ENCODE assay signal across 8 cellular contexts in genomic region chr15:84714816-84715215, GRCh38. TPM values are rescaled to one million over a fixed set of nuclear protein-coding genes. Genes with fewer than 3 reads are reported as not detected.
DNase-seq lines count a peak whose midpoint lies in the region; ATAC-seq, FAIRE-seq and TF ChIP-seq lines count a peak whose summit lies in the region.

No MANE protein-coding gene starts in this region.

- H3K4me3 ChIP-seq in DND-41 (ENCODE audit: low read depth in 1 of 2, low read length in 2 of 2) = peak overlapping the region; percentile 98 to 99; a peak in 3 of 4 replicates
- H3K4me3 ChIP-seq in NT2/D1 (ENCODE audit: insufficient read length, low read depth) = peak overlapping the region; percentile 93
- H3K4me3 ChIP-seq in endothelial cell of umbilical vein (replicated peaks in 1 of 3; ENCODE audit: insufficient read depth in 1 of 3, low read depth in 1 of 3, low read length in 3 of 3) = peak overlapping the region; percentile 55 to 95 (median 85)
- peak overlapping the region; percentile 97 for H3K4me3 ChIP-seq in parathyroid adenoma (ENCODE audit: low read depth, low read length)

- H3K36me3 ChIP-seq in DND-41 (ENCODE audit: insufficient read depth, low read length) (peaks cover 5% of the 10 kb centered on the region), NT2/D1 (ENCODE audit: insufficient read depth, insufficient read length, low read length) (peaks cover 39% of the 10 kb centered on the region), endothelial cell of umbilical vein (ENCODE audit: control insufficient read depth in 2 of 2, extremely low read depth in 1 of 2, insufficient read depth in 2 of 2, low read length in 2 of 2) (peaks cover 0 to 3% of the 10 kb centered on the region in 2 experiments), parathyroid adenoma (ENCODE audit: control insufficient read depth, insufficient read depth, low read length) (no peaks in the 10 kb centered on the region)

- no peak for TF ChIP-seq POLR2A in endothelial cell of umbilical vein (IDR thresholded peaks at IDR 0.05; ENCODE audit: low read depth, low read length)

- H3K27ac ChIP-seq in DND-41 (ENCODE audit: low read length) (peak overlapping the region; percentile 89; the same call in 1 of the 2 replicates), endothelial cell of umbilical vein (ENCODE audit: insufficient read depth, low read depth, low read length) (peak overlapping the region; percentile 56), parathyroid adenoma (no peak overlapping the region)

- H3K27me3 ChIP-seq in DND-41 (ENCODE audit: insufficient read depth, low read length, poor library complexity) = no peaks in the 10 kb centered on the region
- H3K27me3 ChIP-seq in NT2/D1 (ENCODE audit: insufficient read depth, insufficient read length) = no peaks in the 10 kb centered on the region
- no peaks in the 10 kb centered on the region for H3K27me3 ChIP-seq in endothelial cell of umbilical vein (ENCODE audit: control insufficient read depth in 2 of 2, insufficient read depth in 2 of 2, low read length in 2 of 2)
- H3K27me3 ChIP-seq in parathyroid adenoma (ENCODE audit: control insufficient read depth, insufficient read depth, low read length) = no peaks in the 10 kb centered on the region

- CTCF ChIA-PET in endothelial cell of umbilical vein (lab: Charles Lee) = interaction anchor here (1.0 to 2.1 kb wide), 5 partner anchors 11 to 213 kb away, joined by 3 to 5 read pairs (median 3); partner anchors contain the start of gene WDR73

- ATAC-seq in DND-41 (ENCODE audit: insufficient read depth, low read depth) (no peak), GM19023 (IDR thresholded peaks at IDR 0.05; ENCODE audit: unreplicated experiment) (no peak)

- no peak for FAIRE-seq in endothelial cell of umbilical vein (lab: Jason Lieb, UNC)

- H3K9ac ChIP-seq in DND-41 (ENCODE audit: low read depth, low read length) = peak overlapping the region; percentile 85
- H3K9ac ChIP-seq in NT2/D1 (ENCODE audit: insufficient read length, low read depth) = peak overlapping the region; percentile 98
- peak overlapping the region; percentile 87 for H3K9ac ChIP-seq in endothelial cell of umbilical vein (replicated peaks; ENCODE audit: extremely low read depth, insufficient read depth, low read length)
- H3K9ac ChIP-seq in parathyroid adenoma = no peak overlapping the region

- peaks cover 63% of the 10 kb centered on the region for H3K79me2 ChIP-seq in DND-41 (ENCODE audit: insufficient read depth, low read length)
- peaks cover 56% of the 10 kb centered on the region for H3K79me2 ChIP-seq in endothelial cell of umbilical vein (ENCODE audit: control insufficient read depth, insufficient read depth, low read length)
- H3K79me2 ChIP-seq in parathyroid adenoma = peaks cover 23% of the 10 kb centered on the region

- peaks cover 30% of the 10 kb centered on the region for H3K4me1 ChIP-seq in DND-41 (ENCODE audit: insufficient read depth, low read length)
- peaks cover 3% of the 10 kb centered on the region for H3K4me1 ChIP-seq in NT2/D1 (ENCODE audit: insufficient read depth, insufficient read length)
- H3K4me1 ChIP-seq in endothelial cell of umbilical vein (ENCODE audit: control insufficient read depth, extremely low read depth, insufficient read depth, low read length) = peaks cover 22% of the 10 kb centered on the region
- peaks cover 3% of the 10 kb centered on the region for H3K4me1 ChIP-seq in parathyroid adenoma

- DNase-seq in DND-41 = no peak
- DNase-seq in NT2/D1 (ENCODE audit: low read depth, low spot score) = no peak
- DNase-seq in endothelial cell of umbilical vein (ENCODE audit: low read depth, low spot score) = no peak
- DNase-seq in 8988T = no peak
- no peak for DNase-seq in UCSD-AML1 (lab: John Stamatoyannopoulos, UW; ENCODE audit: unreplicated experiment)
- DNase-seq in hypothalamus (lab: John Stamatoyannopoulos, UW) = no peak

- H4K20me1 ChIP-seq in DND-41 (ENCODE audit: insufficient read depth, low read length) (peaks cover 9% of the 10 kb centered on the region; the same call in 1 of the 2 replicates), endothelial cell of umbilical vein (replicated peaks; ENCODE audit: control insufficient read depth, extremely low read depth, insufficient read depth, low read length) (no peaks in the 10 kb centered on the region)

- H3K9me1 ChIP-seq in endothelial cell of umbilical vein (replicated peaks; ENCODE audit: control insufficient read depth, extremely low read depth, insufficient read depth, low read length) = no peaks in the 10 kb centered on the region

- H2AFZ ChIP-seq in DND-41 (ENCODE audit: low read depth, low read length) = no peak overlapping the region
- no peak overlapping the region for H2AFZ ChIP-seq in endothelial cell of umbilical vein (ENCODE audit: low read depth, low read length)
- no peak overlapping the region for H2AFZ ChIP-seq in parathyroid adenoma

- dilution Hi-C loops in endothelial cell of umbilical vein (cut with MboI; ENCODE audit: extremely low pct_ligation_motif_present, low sequenced_read_pairs) = no loop called here

- intact Hi-C loops in endothelial cell of umbilical vein (cut with micrococcal nuclease) = no loop called here

- H3K4me2 ChIP-seq in DND-41 (ENCODE audit: insufficient read depth, low read length) = peak overlapping the region; percentile 79
- H3K4me2 ChIP-seq in endothelial cell of umbilical vein (ENCODE audit: insufficient read depth, low read length) = peak overlapping the region; percentile 99
- H3K4me2 ChIP-seq in parathyroid adenoma (ENCODE audit: low read length) = peak overlapping the region; percentile 91

- no peaks in the 10 kb centered on the region for H3K9me3 ChIP-seq in DND-41 (ENCODE audit: insufficient read depth, low read length, severe bottlenecking)
- H3K9me3 ChIP-seq in NT2/D1 (ENCODE audit: insufficient read depth, low read length) = no peaks in the 10 kb centered on the region
- H3K9me3 ChIP-seq in endothelial cell of umbilical vein (replicated peaks; ENCODE audit: control insufficient read depth, insufficient read depth, low read length) = no peaks in the 10 kb centered on the region
- no peaks in the 10 kb centered on the region for H3K9me3 ChIP-seq in parathyroid adenoma (ENCODE audit: control insufficient read depth, low read length)

- POLR2A ChIA-PET in endothelial cell of umbilical vein (lab: Charles Lee) = no interaction called here

- TF ChIP-seq CTCF in DND-41 (IDR thresholded peaks at IDR 0.05; ENCODE audit: borderline replicate concordance, extremely low read depth, low read length, poor library complexity, severe bottlenecking) (no peak), endothelial cell of umbilical vein (IDR thresholded peaks at IDR 0.05; ENCODE audit: extremely low read depth in 1 of 2, insufficient read depth in 1 of 2, low read depth in 1 of 2, low read length in 2 of 2) (no peak), parathyroid adenoma (IDR thresholded peaks at IDR 0.05) (no peak)

- BruUV-seq in endothelial cell of umbilical vein (replicated peaks; lab: Mats Ljungman, UMichigan) = no TSS peak

TF ChIP-seq in endothelial cell of umbilical vein, 7 proteins besides CTCF, POLR2A, EP300 and RAD21:
- no peak for TF ChIP-seq MAX (IDR thresholded peaks at IDR 0.05; ENCODE audit: insufficient read depth, insufficient read length)
- no peak for TF ChIP-seq EZH2 (IDR thresholded peaks at IDR 0.05; ENCODE audit: borderline replicate concordance, low read depth, low read length, severe bottlenecking)
- no peak for TF ChIP-seq MYC (IDR thresholded peaks at IDR 0.05; ENCODE audit: low read depth, low read length)
- TF ChIP-seq GATA2 (IDR thresholded peaks at IDR 0.05; ENCODE audit: insufficient read depth, insufficient read length, low read depth, low read length) = no peak
- no peak for TF ChIP-seq JUN (IDR thresholded peaks at IDR 0.05; ENCODE audit: borderline replicate concordance, insufficient read depth, insufficient read length, low read depth)
- no peak for TF ChIP-seq FOS (IDR thresholded peaks at IDR 0.05; ENCODE audit: borderline replicate concordance, insufficient read depth, low read length)
- TF ChIP-seq POLR2AphosphoS5 (IDR thresholded peaks at IDR 0.05; ENCODE audit: insufficient read depth, low read depth, low read length) = no peak
TF ChIP-seq in endothelial cell of umbilical vein: peak in this region for 0.

RNA-seq across cellular contexts. Expression of gene SEC11A, which starts 1.1 kb away (rescaled TPM):
- 192 and 204 TPM in 2 replicates for total RNA-seq in endothelial cell of umbilical vein
- polyA plus RNA-seq in endothelial cell of umbilical vein = 165 and 189 TPM in 2 replicates
- polyA plus RNA-seq in endothelial cell of umbilical vein (2011; cell fraction: cytosol; rRNA removed) = 127 and 147 TPM in 2 replicates
- polyA plus RNA-seq in endothelial cell of umbilical vein (2011; cell fraction: nucleus; rRNA removed) = 32.0 and 60.2 TPM in 2 replicates
- 226 and 235 TPM in 2 replicates for polyA plus RNA-seq in endothelial cell of umbilical vein (2012)
- 127 and 165 TPM in 2 replicates for polyA minus RNA-seq in endothelial cell of umbilical vein
- 75.3 TPM for polyA minus RNA-seq in endothelial cell of umbilical vein (2011; cell fraction: cytosol; rRNA and poly(A)+ RNA removed)
- 16.4 and 22.4 TPM in 2 replicates for polyA minus RNA-seq in endothelial cell of umbilical vein (2011; cell fraction: nucleus; rRNA and poly(A)+ RNA removed)

RNA-seq across cellular contexts. Expression of gene ZNF592, which starts 33.6 kb away (rescaled TPM):
- 21.1 and 22.3 TPM in 2 replicates for total RNA-seq in endothelial cell of umbilical vein
- polyA plus RNA-seq in endothelial cell of umbilical vein = 12.3 and 13.2 TPM in 2 replicates
- polyA plus RNA-seq in endothelial cell of umbilical vein (2011; cell fraction: cytosol; rRNA removed) = 13.5 and 14.2 TPM in 2 replicates
- 28.0 and 32.2 TPM in 2 replicates for polyA plus RNA-seq in endothelial cell of umbilical vein (2011; cell fraction: nucleus; rRNA removed)
- 10.1 and 11.3 TPM in 2 replicates for polyA plus RNA-seq in endothelial cell of umbilical vein (2012)
- polyA minus RNA-seq in endothelial cell of umbilical vein = 17.5 and 18.0 TPM in 2 replicates
- polyA minus RNA-seq in endothelial cell of umbilical vein (2011; cell fraction: cytosol; rRNA and poly(A)+ RNA removed) = 12.2 TPM
- 16.2 and 17.6 TPM in 2 replicates for polyA minus RNA-seq in endothelial cell of umbilical vein (2011; cell fraction: nucleus; rRNA and poly(A)+ RNA removed)

RNA-seq across cellular contexts. Expression of gene NMB, which starts 56.8 kb away (rescaled TPM):
- 9.6 and 9.8 TPM in 2 replicates for total RNA-seq in endothelial cell of umbilical vein
- polyA plus RNA-seq in endothelial cell of umbilical vein = 7.8 and 10.3 TPM in 2 replicates
- 5.2 and 6.7 TPM in 2 replicates for polyA plus RNA-seq in endothelial cell of umbilical vein (2011; cell fraction: cytosol; rRNA removed)
- 1.8 and 2.0 TPM in 2 replicates for polyA plus RNA-seq in endothelial cell of umbilical vein (2011; cell fraction: nucleus; rRNA removed)
- 5.2 and 7.0 TPM in 2 replicates for polyA plus RNA-seq in endothelial cell of umbilical vein (2012)
- polyA minus RNA-seq in endothelial cell of umbilical vein = 0.45 and 1.4 TPM in 2 replicates
- not detected for polyA minus RNA-seq in endothelial cell of umbilical vein (2011; cell fraction: cytosol; rRNA and poly(A)+ RNA removed)
- 0.63 and 0.91 TPM in 2 replicates for polyA minus RNA-seq in endothelial cell of umbilical vein (2011; cell fraction: nucleus; rRNA and poly(A)+ RNA removed)
